ENCODE assay signal across 22 cellular contexts in the genomic region with DNA sequence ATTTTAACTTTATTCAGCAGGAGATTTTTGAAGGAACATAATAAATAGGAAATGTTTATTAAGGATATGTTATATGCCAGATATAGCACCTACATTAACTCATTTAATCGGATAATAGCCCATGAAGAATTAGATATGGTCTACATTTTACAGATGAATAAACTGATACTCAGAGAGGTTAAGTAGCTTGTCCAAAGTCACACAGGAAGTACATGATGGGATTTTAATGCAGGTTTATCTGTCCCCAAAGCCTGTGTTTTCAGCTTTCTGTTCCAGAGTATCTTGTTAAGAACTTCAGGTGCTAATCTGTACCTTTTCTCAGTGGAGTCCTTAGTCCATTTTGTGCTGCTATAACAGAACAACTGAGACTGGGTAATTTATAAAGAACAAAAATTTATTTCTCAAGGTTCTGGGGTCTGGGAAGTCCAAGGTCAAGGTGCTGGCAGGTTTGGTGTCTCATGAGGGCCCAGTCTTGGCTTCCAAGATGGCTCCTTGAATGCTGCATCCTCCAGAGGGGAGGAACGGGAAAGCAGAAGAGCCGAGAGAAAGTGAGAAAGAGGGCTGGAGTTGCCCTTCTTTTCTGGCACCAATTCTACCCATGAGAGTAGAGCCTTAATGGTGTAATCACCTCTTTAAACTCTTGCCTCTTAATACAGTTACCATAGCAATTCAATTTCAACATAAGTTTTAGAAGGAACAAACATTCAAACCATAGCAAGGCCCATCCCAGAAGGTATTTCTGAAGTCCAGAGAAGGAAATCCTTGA.
"Had no signal": no experiment of that assay in that cellular context is flagged by ENCODE, and none has a peak within 500 bp of the region (broad histone marks: within the 10 kb centered on the region; RNA-seq: fewer than 3 reads in every experiment).

No MANE protein-coding gene starts in this region.

- H3K36me3 ChIP-seq: neutrophil, pancreas, tibial artery, uterus had no signal

- FAIRE-seq: colon, pancreas had no signal

- H3K27me3 ChIP-seq: dorsolateral prefrontal cortex, neutrophil, pancreas, tibial artery, uterus had no signal

- H3K27ac Mint-ChIP-seq: activated CD4-positive, alpha-beta T cell treated with anti-CD3 and anti-CD28 coated beads for 36 hours; activated naive CD8-positive, alpha-beta T cell treated with anti-CD3 and anti-CD28 coated beads for 36 hours; memory B cell; naive B cell; T-helper 2 cell treated with Interferon-gamma antibody and Interleukin-4, amounts not matched to agents 5 μg/mL and 100 μg/mL, for 36 hours had no signal

- H3K9me3 ChIP-seq: mucosa of descending colon, neutrophil, pancreas, tibial artery, uterus had no signal

- H3K4me3 Mint-ChIP-seq: activated CD4-positive, alpha-beta T cell treated with anti-CD3 and anti-CD28 coated beads for 36 hours; activated naive CD8-positive, alpha-beta T cell treated with anti-CD3 and anti-CD28 coated beads for 36 hours; memory B cell; naive B cell; T-helper 2 cell treated with Interferon-gamma antibody and Interleukin-4, amounts not matched to agents 5 μg/mL and 100 μg/mL, for 36 hours had no signal

- H3K4me3 ChIP-seq: dorsolateral prefrontal cortex, mucosa of descending colon, pancreas, tibial artery, uterus had no signal

- H3K4me1 Mint-ChIP-seq: activated CD4-positive, alpha-beta T cell treated with anti-CD3 and anti-CD28 coated beads for 36 hours; activated naive CD8-positive, alpha-beta T cell treated with anti-CD3 and anti-CD28 coated beads for 36 hours; memory B cell; naive B cell had no signal

- ATAC-seq: activated CD4-positive, alpha-beta T cell treated with anti-CD3 and anti-CD28 coated beads for 36 hours; mucosa of descending colon had no signal

- H3K36me3 Mint-ChIP-seq: activated naive CD8-positive, alpha-beta T cell treated with anti-CD3 and anti-CD28 coated beads for 36 hours; brain; memory B cell; naive B cell had no signal

- H3K9me3 Mint-ChIP-seq: activated naive CD8-positive, alpha-beta T cell treated with anti-CD3 and anti-CD28 coated beads for 36 hours; brain; memory B cell; naive B cell; T-helper 2 cell treated with Interferon-gamma antibody and Interleukin-4, amounts not matched to agents 5 μg/mL and 100 μg/mL, for 36 hours had no signal

- H3K27me3 Mint-ChIP-seq: activated naive CD8-positive, alpha-beta T cell treated with anti-CD3 and anti-CD28 coated beads for 36 hours; brain; naive B cell had no signal

- H3K27ac ChIP-seq: dorsolateral prefrontal cortex, neutrophil, pancreas, tibial artery, uterus had no signal

- DNase-seq: activated CD4-positive, alpha-beta T cell treated with anti-CD3 and anti-CD28 coated beads for 36 hours; activated CD4-positive, alpha-beta T cell treated with anti-CD3 and anti-CD28 coated beads, Interleukin-2, amount 50 U/mL, for 48 hours; activated naive CD4-positive, alpha-beta T cell; activated naive CD8-positive, alpha-beta T cell treated with anti-CD3 and anti-CD28 coated beads for 36 hours; amygdala; central memory CD4-positive, alpha-beta T cell; dorsolateral prefrontal cortex; foreskin fibroblast; hippocampal formation; islet precursor cell; mucosa of descending colon; naive B cell; pancreas; stimulated activated naive CD4-positive, alpha-beta T cell treated with Interleukin-2 at 50 U/mL for 16 hours; substantia nigra; tibial artery; uterus had no signal
